9 cellular contexts compared by ENCODE assay signal in genomic region chr3:54122046-54122801, GRCh38. TPM values are rescaled to one million over a fixed set of nuclear protein-coding genes. Genes with fewer than 3 reads are reported as not detected.
DNase-seq lines count a peak whose midpoint lies in the region; ATAC-seq and TF ChIP-seq lines count a peak whose summit lies in the region.
"Had no signal": no experiment of that assay in that cellular context is flagged by ENCODE, and none has a peak within 500 bp of the region (broad histone marks: within the 10 kb centered on the region; RNA-seq: fewer than 3 reads in every experiment).

CACNA2D3 (plus strand) TSS chr3:54122552.

- CTCF ChIA-PET in HEK293T (lab: Yijun Ruan, JAX), result no interaction called here
- CTCF ChIA-PET in activated CD4-positive, alpha-beta T cell treated with anti-CD3 and anti-CD28 coated beads for 36 hours (lab: Charles Lee), result no interaction called here

- H3K27ac Mint-ChIP-seq in stimulated activated memory B cell treated with anti-CD40 and anti-IgM and Interleukin-4, amounts not matched to agents 10 μg/mL and 1 μg/mL and 100 μg/mL, for 72 hours, result no peak within 1 kb of the TSS
- H3K27ac Mint-ChIP-seq in activated CD4-positive, alpha-beta T cell treated with anti-CD3 and anti-CD28 coated beads for 36 hours, result no peak within 1 kb of the TSS
- H3K27ac Mint-ChIP-seq: dendritic cell treated with granulocyte-macrophage colony-stimulating factor and Interleukin-4, amounts not matched to agents 40 ng/mL and 50 ng/mL, for 4 days had no signal

- intact Hi-C loops in ascending aorta (cut with DNase I), result no loop called here
- intact Hi-C loops in activated CD4-positive, alpha-beta T cell treated with anti-CD3 and anti-CD28 coated beads for 36 hours (cut with DNase I, micrococcal nuclease), result no loop called here

- POLR2A ChIA-PET in HEK293T (lab: Yijun Ruan, JAX), result no interaction called here
- POLR2A ChIA-PET in activated CD4-positive, alpha-beta T cell treated with anti-CD3 and anti-CD28 coated beads for 36 hours (lab: Charles Lee), result no interaction called here

- H3K9me3 Mint-ChIP-seq in stimulated activated memory B cell treated with anti-CD40 and anti-IgM and Interleukin-4, amounts not matched to agents 10 μg/mL and 1 μg/mL and 100 μg/mL, for 72 hours, result no peaks in the 10 kb centered on the region
- no peaks in the 10 kb centered on the region for H3K9me3 Mint-ChIP-seq in activated CD4-positive, alpha-beta T cell treated with anti-CD3 and anti-CD28 coated beads for 36 hours (ENCODE audit: low read depth)
- H3K9me3 Mint-ChIP-seq: dendritic cell treated with granulocyte-macrophage colony-stimulating factor and Interleukin-4, amounts not matched to agents 40 ng/mL and 50 ng/mL, for 4 days had no signal

- H3K27me3 ChIP-seq in ascending aorta (peaks cover 9% of the 10 kb centered on the region), iPS-18a (ENCODE audit: control insufficient read depth, insufficient read depth, low read length) (peaks cover 78% of the 10 kb centered on the region)

- TF ChIP-seq CTCF in ascending aorta (IDR thresholded peaks at IDR 0.05), result no peak

- DNase-seq in AG08396 (ENCODE audit: low spot score), result peak; percentile 55
- peak; percentile 72 for DNase-seq in HEK293T (ENCODE audit: extremely low spot score)
- DNase-seq in ascending aorta (ENCODE audit: low spot score in 2 of 2), result no peak
- no peak for DNase-seq in NOMO-1 (lab: John Stamatoyannopoulos, UW; ENCODE audit: unreplicated experiment in 2 of 2)
- DNase-seq in amniotic stem cell (lab: John Stamatoyannopoulos, UW), result no peak
- DNase-seq in activated CD4-positive, alpha-beta T cell treated with anti-CD3 and anti-CD28 coated beads for 36 hours, result no peak

- H3K4me1 Mint-ChIP-seq in stimulated activated memory B cell treated with anti-CD40 and anti-IgM and Interleukin-4, amounts not matched to agents 10 μg/mL and 1 μg/mL and 100 μg/mL, for 72 hours, result peaks cover 12% of the 10 kb centered on the region
- peaks cover 3% of the 10 kb centered on the region for H3K4me1 Mint-ChIP-seq in activated CD4-positive, alpha-beta T cell treated with anti-CD3 and anti-CD28 coated beads for 36 hours

- H3K27me3 Mint-ChIP-seq in stimulated activated memory B cell treated with anti-CD40 and anti-IgM and Interleukin-4, amounts not matched to agents 10 μg/mL and 1 μg/mL and 100 μg/mL, for 72 hours, result peaks cover 64% of the 10 kb centered on the region
- H3K27me3 Mint-ChIP-seq in activated CD4-positive, alpha-beta T cell treated with anti-CD3 and anti-CD28 coated beads for 36 hours, result peaks cover 47% of the 10 kb centered on the region

- H3K4me3 ChIP-seq in ascending aorta (peak within 1 kb of the TSS; percentile 59 to 61), iPS-18a (ENCODE audit: low read length) (peak within 1 kb of the TSS; percentile 70)

- H3K27ac ChIP-seq in ascending aorta (no peak within 1 kb of the TSS), iPS-18a (ENCODE audit: low read length) (no peak within 1 kb of the TSS)

- H3K36me3 Mint-ChIP-seq in stimulated activated memory B cell treated with anti-CD40 and anti-IgM and Interleukin-4, amounts not matched to agents 10 μg/mL and 1 μg/mL and 100 μg/mL, for 72 hours, result no peaks in the 10 kb centered on the region
- H3K36me3 Mint-ChIP-seq in activated CD4-positive, alpha-beta T cell treated with anti-CD3 and anti-CD28 coated beads for 36 hours (ENCODE audit: low read depth), result no peaks in the 10 kb centered on the region

- H3K4me1 ChIP-seq in ascending aorta, result peaks cover 0 to 10% of the 10 kb centered on the region in 2 donors
- H3K4me1 ChIP-seq in iPS-18a (ENCODE audit: control insufficient read depth, low read depth, low read length), result peaks cover 6% of the 10 kb centered on the region

- H3K9ac ChIP-seq in iPS-18a (ENCODE audit: low read length), result no peak within 1 kb of the TSS

- no peaks in the 10 kb centered on the region for H3K36me3 ChIP-seq in ascending aorta
- H3K36me3 ChIP-seq in iPS-18a (ENCODE audit: control insufficient read depth, low read depth, low read length), result no peaks in the 10 kb centered on the region

- H3K9me3 ChIP-seq in ascending aorta (no peaks in the 10 kb centered on the region), iPS-18a (ENCODE audit: control insufficient read depth, low read depth, low read length) (no peaks in the 10 kb centered on the region)

- peak; percentile 29 for ATAC-seq in stimulated activated memory B cell treated with anti-CD40 and anti-IgM and Interleukin-4, amounts not matched to agents 10 μg/mL and 1 μg/mL and 100 μg/mL, for 72 hours
- no peak for ATAC-seq in activated CD4-positive, alpha-beta T cell treated with anti-CD3 and anti-CD28 coated beads for 36 hours

- H3K4me3 Mint-ChIP-seq in stimulated activated memory B cell treated with anti-CD40 and anti-IgM and Interleukin-4, amounts not matched to agents 10 μg/mL and 1 μg/mL and 100 μg/mL, for 72 hours, result peak within 1 kb of the TSS; percentile 60
- H3K4me3 Mint-ChIP-seq in activated CD4-positive, alpha-beta T cell treated with anti-CD3 and anti-CD28 coated beads for 36 hours, result no peak within 1 kb of the TSS
- H3K4me3 Mint-ChIP-seq: dendritic cell treated with granulocyte-macrophage colony-stimulating factor and Interleukin-4, amounts not matched to agents 40 ng/mL and 50 ng/mL, for 4 days had no signal

TF ChIP-seq in HEK293T, 16 proteins besides CTCF, POLR2A, EP300 and RAD21:
- no peak for TF ChIP-seq ZNF384 (IDR thresholded peaks at IDR 0.05)
- 0 out of 2 replicates have a peak, but pooled peaks have one; percentile 14 for TF ChIP-seq ARNT (IDR thresholded peaks at IDR 0.05)
- no peak for TF ChIP-seq ELF4 (IDR thresholded peaks at IDR 0.05)

RNA-seq across cellular contexts. Expression of gene CACNA2D3, which starts in this region (rescaled TPM):
- total RNA-seq in ascending aorta, result not detected
- not detected for total RNA-seq in activated CD4-positive, alpha-beta T cell treated with anti-CD3 and anti-CD28 coated beads for 36 hours

Comparison
In these comparisons a context has a peak if more than half of its experiments do, and no peak if none do; other contexts are left out.
1. DNase-seq: peak in AG08396 (single experiment) and HEK293T (single experiment); none in ascending aorta (0 of 2), NOMO-1 (0 of 2), amniotic stem cell (single experiment) and activated CD4-positive, alpha-beta T cell treated with anti-CD3 and anti-CD28 coated beads for 36 hours (single experiment).